Comparison of ENCODE assay signal across 19 cellular contexts in genomic region chr9:128846680-128847030, GRCh38.
"Had no signal": no experiment of that assay in that cellular context is flagged by ENCODE, and none has a peak within 500 bp of the region (broad histone marks: within the 10 kb centered on the region; RNA-seq: fewer than 3 reads in every experiment).

No MANE protein-coding gene starts in this region.

- H3K36me3 ChIP-seq: adrenal gland, thyroid gland, uterus had no signal

- H3K27me3 ChIP-seq: adrenal gland, dorsolateral prefrontal cortex, gastroesophageal sphincter, heart right ventricle, thyroid gland, uterus had no signal

- ATAC-seq: activated CD8-positive, alpha-beta T cell treated with anti-CD3 and anti-CD28 coated beads for 36 hours; activated T-cell treated with anti-CD3 and anti-CD28 coated beads, Interleukin-2, amount 50 U/mL, for 4 hours; gastroesophageal sphincter; left lobe of liver; stimulated activated naive B cell treated with anti-CD40 and anti-IgM and Interleukin-4, amounts not matched to agents 10 μg/mL and 1 μg/mL and 100 μg/mL, for 72 hours; T-helper 17 cell; WTC11 had no signal

- H3K4me3 ChIP-seq: adrenal gland, dorsolateral prefrontal cortex, gastroesophageal sphincter, heart right ventricle, thyroid gland, uterus had no signal

- H3K4me1 ChIP-seq: adrenal gland, gastroesophageal sphincter, heart right ventricle, uterus had no signal

- H3K27ac ChIP-seq: adrenal gland, dorsolateral prefrontal cortex, gastroesophageal sphincter, heart right ventricle, uterus had no signal

- DNase-seq: activated CD4-positive, alpha-beta T cell treated with anti-CD3 and anti-CD28 coated beads for 4 hours; activated CD8-positive, alpha-beta T cell treated with anti-CD3 and anti-CD28 coated beads for 36 hours; activated effector memory CD4-positive, alpha-beta T cell treated with Interleukin-2 at 50 U/mL for 16 hours; activated T-cell treated with anti-CD3 and anti-CD28 coated beads, Interleukin-2, amount 50 U/mL, for 4 hours; adrenal gland; endodermal cell; heart right ventricle; mesenchymal stem cell; nucleus accumbens; stimulated activated CD4-positive, alpha-beta T cell treated with anti-CD3 and anti-CD28 coated beads, Interleukin-15, amount 100 ng/mL, for 24 hours; stimulated activated CD4-positive, alpha-beta T cell treated with anti-CD3 and anti-CD28 coated beads, Interleukin-4, amount 100 ng/mL, for 1 hour; stimulated activated naive B cell treated with anti-CD40 and anti-IgM and Interleukin-4, amounts not matched to agents 10 μg/mL and 1 μg/mL and 100 μg/mL, for 72 hours; T-helper 17 cell; thyroid gland; uterus had no signal

- H3K9me3 ChIP-seq: adrenal gland, thyroid gland, uterus had no signal
